7 cellular contexts compared by ENCODE assay signal in the genomic region with DNA sequence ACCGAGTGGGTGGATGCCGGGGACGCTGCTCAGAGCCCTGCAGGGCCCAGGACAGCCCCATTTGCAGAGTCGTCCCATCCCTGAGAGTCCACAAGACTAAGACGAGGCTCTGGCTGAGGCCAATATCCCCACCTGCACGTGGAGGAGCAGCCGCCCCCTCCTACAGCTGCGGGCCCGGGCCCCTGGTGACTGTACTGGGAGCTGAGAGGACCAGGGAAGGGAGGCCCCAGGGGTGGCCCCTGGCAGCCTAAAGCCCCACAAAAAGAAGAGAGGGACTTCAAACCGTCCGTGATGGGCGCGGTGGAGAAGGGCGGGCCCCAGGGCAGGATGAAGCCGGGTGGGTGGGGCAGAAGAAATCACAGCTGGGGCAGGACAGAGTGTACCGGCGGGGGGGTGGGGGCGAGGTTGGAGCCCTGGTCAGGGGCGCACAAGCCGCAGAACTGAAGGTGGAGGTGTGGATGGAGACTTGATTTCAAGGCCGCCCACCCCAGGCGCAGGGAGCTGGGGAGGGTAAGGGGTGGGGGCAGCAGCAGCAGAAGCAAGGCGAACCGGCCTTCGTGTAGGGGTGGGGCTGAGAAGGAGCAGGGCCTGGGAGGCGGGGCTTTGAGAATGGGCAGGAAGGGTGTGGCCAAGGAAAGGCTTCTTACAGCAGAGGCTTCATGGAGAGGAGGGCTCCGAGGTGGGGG. TPM values are rescaled to one million over a fixed set of nuclear protein-coding genes. Genes with fewer than 3 reads are reported as not detected.
DNase-seq lines count a peak whose midpoint lies in the region; ATAC-seq and TF ChIP-seq lines count a peak whose summit lies in the region.
"Had no signal": no experiment of that assay in that cellular context is flagged by ENCODE, and none has a peak within 500 bp of the region (broad histone marks: within the 10 kb centered on the region; RNA-seq: fewer than 3 reads in every experiment).

No MANE protein-coding gene starts in this region.

- H3K27me3 Mint-ChIP-seq in activated CD4-positive, alpha-beta memory T cell treated with anti-CD3 and anti-CD28 coated beads for 36 hours: no peaks in the 10 kb centered on the region
- peaks cover 5% of the 10 kb centered on the region for H3K27me3 Mint-ChIP-seq in glutamatergic neuron (ENCODE audit: unreplicated experiment)
- no peaks in the 10 kb centered on the region for H3K27me3 Mint-ChIP-seq in stimulated activated memory B cell treated with anti-CD40 and anti-IgM and Interleukin-4, amounts not matched to agents 10 μg/mL and 1 μg/mL and 100 μg/mL, for 72 hours

- peak; percentile 80 for ATAC-seq in stimulated activated memory B cell treated with anti-CD40 and anti-IgM and Interleukin-4, amounts not matched to agents 10 μg/mL and 1 μg/mL and 100 μg/mL, for 72 hours
- no peak for ATAC-seq in GM21786 (IDR thresholded peaks at IDR 0.05; ENCODE audit: unreplicated experiment)

- peaks cover 9% of the 10 kb centered on the region for H3K4me1 Mint-ChIP-seq in activated CD4-positive, alpha-beta memory T cell treated with anti-CD3 and anti-CD28 coated beads for 36 hours (ENCODE audit: low read depth)
- peaks cover 4% of the 10 kb centered on the region for H3K4me1 Mint-ChIP-seq in glutamatergic neuron (ENCODE audit: low read depth, unreplicated experiment)
- peaks cover 30% of the 10 kb centered on the region for H3K4me1 Mint-ChIP-seq in stimulated activated memory B cell treated with anti-CD40 and anti-IgM and Interleukin-4, amounts not matched to agents 10 μg/mL and 1 μg/mL and 100 μg/mL, for 72 hours

- H3K27ac Mint-ChIP-seq in activated CD4-positive, alpha-beta memory T cell treated with anti-CD3 and anti-CD28 coated beads for 36 hours: peak overlapping the region; percentile 62
- no peak overlapping the region for H3K27ac Mint-ChIP-seq in glutamatergic neuron (ENCODE audit: unreplicated experiment)
- H3K27ac Mint-ChIP-seq in stimulated activated memory B cell treated with anti-CD40 and anti-IgM and Interleukin-4, amounts not matched to agents 10 μg/mL and 1 μg/mL and 100 μg/mL, for 72 hours: peak overlapping the region; percentile 83
- H3K27ac Mint-ChIP-seq: nephron had no signal

- TF ChIP-seq CTCF in glutamatergic neuron (IDR thresholded peaks at IDR 0.05; ENCODE audit: partially characterized antibody, unreplicated experiment): no peak

- intact Hi-C loops in activated CD4-positive, alpha-beta memory T cell treated with anti-CD3 and anti-CD28 coated beads for 36 hours (cut with micrococcal nuclease): loop anchor here (2.0 kb wide), 1 partner anchor 20 kb away; a partner anchor contains a TSS

- DNase-seq in NCI-H748 (lab: John Stamatoyannopoulos, UW; ENCODE audit: unreplicated experiment): peak; percentile 32
- DNase-seq in NCI-H748 treated with DMSO at 0.1 percent for 48 hours (lab: John Stamatoyannopoulos, UW): no peak
- peak; percentile 88 for DNase-seq in activated CD4-positive, alpha-beta memory T cell treated with anti-CD3 and anti-CD28 coated beads for 36 hours
- peak; percentile 73 for DNase-seq in glutamatergic neuron

- POLR2A ChIA-PET in activated CD4-positive, alpha-beta memory T cell treated with anti-CD3 and anti-CD28 coated beads for 36 hours (lab: Charles Lee): no interaction called here

- peaks cover 7% of the 10 kb centered on the region for H3K36me3 Mint-ChIP-seq in activated CD4-positive, alpha-beta memory T cell treated with anti-CD3 and anti-CD28 coated beads for 36 hours
- peaks cover 3% of the 10 kb centered on the region for H3K36me3 Mint-ChIP-seq in glutamatergic neuron (ENCODE audit: unreplicated experiment)
- H3K36me3 Mint-ChIP-seq in stimulated activated memory B cell treated with anti-CD40 and anti-IgM and Interleukin-4, amounts not matched to agents 10 μg/mL and 1 μg/mL and 100 μg/mL, for 72 hours: peaks cover 40% of the 10 kb centered on the region

- H3K9me3 Mint-ChIP-seq in activated CD4-positive, alpha-beta memory T cell treated with anti-CD3 and anti-CD28 coated beads for 36 hours: no peaks in the 10 kb centered on the region
- H3K9me3 Mint-ChIP-seq in glutamatergic neuron (ENCODE audit: unreplicated experiment): peaks cover 12% of the 10 kb centered on the region
- H3K9me3 Mint-ChIP-seq in stimulated activated memory B cell treated with anti-CD40 and anti-IgM and Interleukin-4, amounts not matched to agents 10 μg/mL and 1 μg/mL and 100 μg/mL, for 72 hours: no peaks in the 10 kb centered on the region
- H3K9me3 Mint-ChIP-seq: nephron had no signal

- H3K4me3 Mint-ChIP-seq in activated CD4-positive, alpha-beta memory T cell treated with anti-CD3 and anti-CD28 coated beads for 36 hours: peak overlapping the region; percentile 51
- H3K4me3 Mint-ChIP-seq in glutamatergic neuron (ENCODE audit: unreplicated experiment): no peak overlapping the region
- H3K4me3 Mint-ChIP-seq in stimulated activated memory B cell treated with anti-CD40 and anti-IgM and Interleukin-4, amounts not matched to agents 10 μg/mL and 1 μg/mL and 100 μg/mL, for 72 hours: peak overlapping the region; percentile 81
- H3K4me3 Mint-ChIP-seq: nephron had no signal

- CTCF ChIA-PET in activated CD4-positive, alpha-beta memory T cell treated with anti-CD3 and anti-CD28 coated beads for 36 hours (lab: Charles Lee): interaction anchor here (0.8 to 1.2 kb wide), 2 partner anchors 9 to 49 kb away, joined by 3 to 4 read pairs; no protein-coding TSS in a partner anchor

RNA-seq across cellular contexts. Expression of a gene that starts 12.9 kb away (rescaled TPM):
- under 1 TPM; 0.40 to 0.63 TPM for total RNA-seq in activated CD4-positive, alpha-beta memory T cell treated with anti-CD3 and anti-CD28 coated beads for 36 hours
- total RNA-seq in glutamatergic neuron (ENCODE audit: unreplicated experiment): not detected

RNA-seq across cellular contexts. Expression of a gene that starts 20.3 kb away (rescaled TPM):
- not detected for total RNA-seq in activated CD4-positive, alpha-beta memory T cell treated with anti-CD3 and anti-CD28 coated beads for 36 hours
- not detected for total RNA-seq in glutamatergic neuron (ENCODE audit: unreplicated experiment)

RNA-seq across cellular contexts. Expression of a gene that starts 20.6 kb away (rescaled TPM):
- total RNA-seq in activated CD4-positive, alpha-beta memory T cell treated with anti-CD3 and anti-CD28 coated beads for 36 hours: 10 to 100 TPM; 58.9 to 62.7 TPM
- total RNA-seq in glutamatergic neuron (ENCODE audit: unreplicated experiment): 65.0 TPM

RNA-seq across cellular contexts. Expression of a gene that starts 20.9 kb away (rescaled TPM):
- total RNA-seq in activated CD4-positive, alpha-beta memory T cell treated with anti-CD3 and anti-CD28 coated beads for 36 hours: not detected
- not detected for total RNA-seq in glutamatergic neuron (ENCODE audit: unreplicated experiment)

RNA-seq across cellular contexts. Expression of a gene that starts 31.6 kb away (rescaled TPM):
- total RNA-seq in activated CD4-positive, alpha-beta memory T cell treated with anti-CD3 and anti-CD28 coated beads for 36 hours: not detected
- total RNA-seq in glutamatergic neuron (ENCODE audit: unreplicated experiment): not detected
